In genomic region chr10:74092372-74092771, GRCh38 we compare ENCODE assay signal across 19 cellular contexts. TPM values are rescaled to one million over a fixed set of nuclear protein-coding genes. Genes with fewer than 3 reads are reported as not detected.
DNase-seq lines count a peak whose midpoint lies in the region; ATAC-seq and TF ChIP-seq lines count a peak whose summit lies in the region.
"Had no signal": no experiment of that assay in that cellular context is flagged by ENCODE, and none has a peak within 500 bp of the region (broad histone marks: within the 10 kb centered on the region; RNA-seq: fewer than 3 reads in every experiment).

No MANE protein-coding gene starts in this region.

- in situ Hi-C loops in HAP-1 (cut with MboI; ENCODE audit: low sequenced_read_pairs) = no loop called here

- H3K27ac ChIP-seq in GM23338 (ENCODE audit: low read depth) (peak overlapping the region; percentile 42; the same call in 1 of the 2 replicates), neural progenitor cell (no peak overlapping the region)
- H3K27ac ChIP-seq: C4-2B had no signal

- H3K4me3 Mint-ChIP-seq in GM23338 (no peak overlapping the region), HFFc6 (no peak overlapping the region), neural progenitor cell (no peak overlapping the region)
- H3K4me3 Mint-ChIP-seq in activated T-helper 17 cell treated with anti-CD3 and anti-CD28 coated beads, Interleukin-2, amount 50 U/mL, for 72 hours = no peak overlapping the region
- H3K4me3 Mint-ChIP-seq: CD4-positive, CD25-positive, alpha-beta regulatory T cell; CD8-positive, alpha-beta T cell had no signal

- no peak overlapping the region for H3K4me3 ChIP-seq in GM23338
- H3K4me3 ChIP-seq in HAP-1 = no peak overlapping the region
- H3K4me3 ChIP-seq in neural progenitor cell = no peak overlapping the region
- H3K4me3 ChIP-seq: GM12878 had no signal

- H3K36me3 Mint-ChIP-seq in GM23338 (ENCODE audit: low read depth) (peaks cover 90% of the 10 kb centered on the region), HFFc6 (ENCODE audit: low read depth) (peaks cover 63% of the 10 kb centered on the region), neural progenitor cell (peaks cover 30% of the 10 kb centered on the region)
- peaks cover 85% of the 10 kb centered on the region for H3K36me3 Mint-ChIP-seq in activated T-helper 17 cell treated with anti-CD3 and anti-CD28 coated beads, Interleukin-2, amount 50 U/mL, for 72 hours (ENCODE audit: low read depth)

- H3K9me2 ChIP-seq in GM23338 (ENCODE audit: insufficient read depth) = no peaks in the 10 kb centered on the region

- H3K27ac Mint-ChIP-seq in GM23338 = no peak overlapping the region
- H3K27ac Mint-ChIP-seq in HFFc6 = peak overlapping the region; percentile 57
- H3K27ac Mint-ChIP-seq in activated T-helper 17 cell treated with anti-CD3 and anti-CD28 coated beads, Interleukin-2, amount 50 U/mL, for 72 hours = peak overlapping the region; percentile 65
- H3K27ac Mint-ChIP-seq in neural progenitor cell = no peak overlapping the region
- H3K27ac Mint-ChIP-seq: CD4-positive, CD25-positive, alpha-beta regulatory T cell; CD8-positive, alpha-beta T cell had no signal

- H4K20me1 ChIP-seq in GM23338 (replicated peaks; ENCODE audit: insufficient read depth) (peaks cover 11% of the 10 kb centered on the region; the same call in 1 of the 2 replicates), neural progenitor cell (ENCODE audit: low read depth) (no peaks in the 10 kb centered on the region)

- DNase-seq in GM23338 (ENCODE audit: low spot score) (no peak), HFFc6 (no peak), iris pigment epithelial cell (ENCODE audit: low read depth) (peak; percentile 47), HAP-1 (ENCODE audit: low spot score in 2 of 2) (no peak), putamen (ENCODE audit: low spot score) (no peak), neural progenitor cell (ENCODE audit: low spot score) (no peak)
- DNase-seq: Caco-2; CD4-positive, CD25-positive, alpha-beta regulatory T cell; CD8-positive, alpha-beta T cell; DMS153; DND-41; EL; GDM1; GOT3 had no signal

- peaks cover 6% of the 10 kb centered on the region for H3K27me3 Mint-ChIP-seq in GM23338 (ENCODE audit: insufficient read depth, low read depth, poor library complexity)
- peaks cover 8% of the 10 kb centered on the region for H3K27me3 Mint-ChIP-seq in HFFc6 (ENCODE audit: insufficient read depth)
- no peaks in the 10 kb centered on the region for H3K27me3 Mint-ChIP-seq in activated T-helper 17 cell treated with anti-CD3 and anti-CD28 coated beads, Interleukin-2, amount 50 U/mL, for 72 hours
- H3K27me3 Mint-ChIP-seq in neural progenitor cell (ENCODE audit: insufficient read depth, low read depth) = peaks cover 2% of the 10 kb centered on the region
- H3K27me3 Mint-ChIP-seq: CD4-positive, CD25-positive, alpha-beta regulatory T cell had no signal

- H3K4me1 Mint-ChIP-seq in GM23338 (no peaks in the 10 kb centered on the region), HFFc6 (ENCODE audit: low read depth) (peaks cover 12% of the 10 kb centered on the region), neural progenitor cell (no peaks in the 10 kb centered on the region)
- peaks cover 4% of the 10 kb centered on the region for H3K4me1 Mint-ChIP-seq in activated T-helper 17 cell treated with anti-CD3 and anti-CD28 coated beads, Interleukin-2, amount 50 U/mL, for 72 hours
- H3K4me1 Mint-ChIP-seq: CD4-positive, CD25-positive, alpha-beta regulatory T cell had no signal

- no peak for ATAC-seq in GM23338
- peak; percentile 35 for ATAC-seq in activated T-helper 17 cell treated with anti-CD3 and anti-CD28 coated beads, Interleukin-2, amount 50 U/mL, for 72 hours (replicated peaks)
- no peak for ATAC-seq in HG03095 (IDR thresholded peaks at IDR 0.05; ENCODE audit: unreplicated experiment)
- ATAC-seq: CD8-positive, alpha-beta T cell; GM12878; HCT116 had no signal

- H3K4me1 ChIP-seq in GM23338 (ENCODE audit: insufficient read depth) = no peaks in the 10 kb centered on the region
- H3K4me1 ChIP-seq in HAP-1 = no peaks in the 10 kb centered on the region
- no peaks in the 10 kb centered on the region for H3K4me1 ChIP-seq in neural progenitor cell
- H3K4me1 ChIP-seq: Caco-2 had no signal

- H3K27me3 ChIP-seq in GM23338 (ENCODE audit: insufficient read depth) (no peaks in the 10 kb centered on the region), HAP-1 (ENCODE audit: low read depth) (no peaks in the 10 kb centered on the region), neural progenitor cell (no peaks in the 10 kb centered on the region)

- H3K4me2 ChIP-seq in GM23338 (no peak overlapping the region), neural progenitor cell (no peak overlapping the region)

- TF ChIP-seq CTCF in GM23338 (conservative IDR thresholded peaks at IDR 0.05; ENCODE audit: low read depth in 2 of 2) (no peak), HFFc6 (IDR thresholded peaks at IDR 0.05) (no peak), neural progenitor cell (IDR thresholded peaks at IDR 0.05) (no peak)

- no peak overlapping the region for H3K9ac ChIP-seq in neural progenitor cell

- 0 out of 2 replicates have a peak, but pooled peaks cover 10% of the 10 kb centered on the region for H3K79me2 ChIP-seq in GM23338 (replicated peaks; ENCODE audit: insufficient read depth)
- H3K79me2 ChIP-seq in neural progenitor cell (ENCODE audit: low read depth) = no peaks in the 10 kb centered on the region

- H2AFZ ChIP-seq in GM23338 (no peak overlapping the region), neural progenitor cell (replicated peaks) (no peak overlapping the region)

- H3K9me3 ChIP-seq in HAP-1 = no peaks in the 10 kb centered on the region
- no peaks in the 10 kb centered on the region for H3K9me3 ChIP-seq in neural progenitor cell (ENCODE audit: low read depth)
- H3K9me3 ChIP-seq: Caco-2 had no signal

- peaks cover 19% of the 10 kb centered on the region for H3F3A ChIP-seq in GM23338 (replicated peaks; ENCODE audit: low read depth)
- H3F3A ChIP-seq in neural progenitor cell (ENCODE audit: low read depth) = no peaks in the 10 kb centered on the region

- H3K9me3 Mint-ChIP-seq in GM23338 (no peaks in the 10 kb centered on the region), HFFc6 (no peaks in the 10 kb centered on the region), neural progenitor cell (no peaks in the 10 kb centered on the region)
- H3K9me3 Mint-ChIP-seq in activated T-helper 17 cell treated with anti-CD3 and anti-CD28 coated beads, Interleukin-2, amount 50 U/mL, for 72 hours = no peaks in the 10 kb centered on the region
- H3K9me3 Mint-ChIP-seq: CD4-positive, CD25-positive, alpha-beta regulatory T cell; CD8-positive, alpha-beta T cell had no signal

- H3K36me3 ChIP-seq in GM23338 (ENCODE audit: insufficient read depth) = peaks cover 77% of the 10 kb centered on the region
- peaks cover 76% of the 10 kb centered on the region for H3K36me3 ChIP-seq in HAP-1 (replicated peaks)
- H3K36me3 ChIP-seq in neural progenitor cell = peaks cover 21% of the 10 kb centered on the region

TF ChIP-seq in GM23338, 12 proteins besides CTCF, POLR2A, EP300 and RAD21 (continues in another document):
- TF ChIP-seq EZH2phosphoT487 (IDR thresholded peaks at IDR 0.05; ENCODE audit: unreplicated experiment) = no peak
- TF ChIP-seq EZH2 (IDR thresholded peaks at IDR 0.05; ENCODE audit: low read depth, unreplicated experiment) = no peak
- TF ChIP-seq ZNF331 (CRISPR knock-in tag; IDR thresholded peaks at IDR 0.05; ENCODE audit: low read depth) = no peak
- TF ChIP-seq CREB1 (CRISPR knock-in tag; IDR thresholded peaks at IDR 0.05; ENCODE audit: low read depth) = no peak
- no peak for TF ChIP-seq POLR2AphosphoS5 (IDR thresholded peaks at IDR 0.05; ENCODE audit: low read depth)
- no peak for TF ChIP-seq STAT1 (IDR thresholded peaks at IDR 0.05; ENCODE audit: unreplicated experiment)
- TF ChIP-seq NANOG (IDR thresholded peaks at IDR 0.05; ENCODE audit: borderline replicate concordance) = no peak
- TF ChIP-seq, protein P1, sequence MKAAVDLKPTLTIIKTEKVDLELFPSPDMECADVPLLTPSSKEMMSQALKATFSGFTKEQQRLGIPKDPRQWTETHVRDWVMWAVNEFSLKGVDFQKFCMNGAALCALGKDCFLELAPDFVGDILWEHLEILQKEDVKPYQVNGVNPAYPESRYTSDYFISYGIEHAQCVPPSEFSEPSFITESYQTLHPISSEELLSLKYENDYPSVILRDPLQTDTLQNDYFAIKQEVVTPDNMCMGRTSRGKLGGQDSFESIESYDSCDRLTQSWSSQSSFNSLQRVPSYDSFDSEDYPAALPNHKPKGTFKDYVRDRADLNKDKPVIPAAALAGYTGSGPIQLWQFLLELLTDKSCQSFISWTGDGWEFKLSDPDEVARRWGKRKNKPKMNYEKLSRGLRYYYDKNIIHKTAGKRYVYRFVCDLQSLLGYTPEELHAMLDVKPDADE (IDR thresholded peaks at IDR 0.05) = no peak

RNA-seq across cellular contexts. Expression of gene AP3M1, which starts 58.3 kb away (rescaled TPM):
- 33.1 and 41.7 TPM in 2 replicates for total RNA-seq in GM23338 (2014; rRNA removed; shearing (Covaris generic))
- 10.9 and 13.8 TPM in 2 replicates for polyA plus RNA-seq in GM23338 (2016; fragmentation: Nextera tagmentation; extraction: Ambion mirVana)
- 10 to 100 TPM; 41.4 to 51.5 (median 47.0) TPM for total RNA-seq in HFFc6 (2021; fragmentation: NEBNext Ultra II Directional; extraction: Animal tissue kit (Norgen Biotek cat#: 25700))
- total RNA-seq in activated T-helper 17 cell treated with anti-CD3 and anti-CD28 coated beads, Interleukin-2, amount 50 U/mL, for 72 hours = 10 to 100 TPM; 32.5 to 55.0 TPM
- total RNA-seq in neural progenitor cell (ENCODE audit: low replicate concordance) = 47.2 and 58.3 TPM in 2 replicates

RNA-seq across cellular contexts. Expression of gene ADK, which starts 58.6 kb away (rescaled TPM):
- total RNA-seq in GM23338 (2014; rRNA removed; shearing (Covaris generic)) = 39.9 and 50.3 TPM in 2 replicates
- polyA plus RNA-seq in GM23338 (2016; fragmentation: Nextera tagmentation; extraction: Ambion mirVana) = 42.4 and 53.0 TPM in 2 replicates
- 10 to 100 TPM; 74.1 to 97.6 (median 86.0) TPM for total RNA-seq in HFFc6 (2021; fragmentation: NEBNext Ultra II Directional; extraction: Animal tissue kit (Norgen Biotek cat#: 25700))
- total RNA-seq in activated T-helper 17 cell treated with anti-CD3 and anti-CD28 coated beads, Interleukin-2, amount 50 U/mL, for 72 hours = 10 to 100 TPM; 51.4 to 72.1 TPM
- 33.5 and 50.9 TPM in 2 replicates for total RNA-seq in neural progenitor cell (ENCODE audit: low replicate concordance)

Comparison
In these comparisons a context has a peak if more than half of its experiments do, and no peak if none do; other contexts are left out.
1. H3K27ac Mint-ChIP-seq: peak in HFFc6 (single experiment) and activated T-helper 17 cell treated with anti-CD3 and anti-CD28 coated beads, Interleukin-2, amount 50 U/mL, for 72 hours (single experiment); none in GM23338 (single experiment) and neural progenitor cell (single experiment).